25 cellular contexts compared by ENCODE assay signal in the genomic region with DNA sequence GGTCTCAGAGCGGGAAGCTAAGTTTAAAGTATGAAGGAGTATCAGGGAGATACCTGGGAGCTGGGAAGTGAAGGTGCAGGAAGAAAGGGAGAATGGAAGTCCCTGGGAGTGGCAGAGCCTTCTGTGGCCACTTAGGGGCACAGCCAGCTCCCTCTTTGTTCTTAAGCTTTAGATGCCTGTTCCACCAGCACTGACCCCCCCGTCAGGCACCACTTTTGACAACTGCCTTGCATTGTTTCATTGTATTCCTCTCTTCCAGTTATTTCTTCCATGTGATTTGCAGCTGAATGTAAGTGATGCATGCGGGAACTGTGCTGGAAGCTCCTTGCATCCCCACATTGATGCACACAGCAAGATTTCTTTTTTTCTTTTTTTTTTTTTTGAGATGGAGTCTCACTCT. TPM values are rescaled to one million over a fixed set of nuclear protein-coding genes. Genes with fewer than 3 reads are reported as not detected.
DNase-seq lines count a peak whose midpoint lies in the region; ATAC-seq and TF ChIP-seq lines count a peak whose summit lies in the region.
"Had no signal": no experiment of that assay in that cellular context is flagged by ENCODE, and none has a peak within 500 bp of the region (broad histone marks: within the 10 kb centered on the region; RNA-seq: fewer than 3 reads in every experiment).

No MANE protein-coding gene starts in this region.

- H3K27me3 Mint-ChIP-seq in central memory CD8-positive, alpha-beta T cell = peaks cover 53% of the 10 kb centered on the region
- peaks cover 35 to 63% of the 10 kb centered on the region in 2 donors for H3K27me3 Mint-ChIP-seq in T-cell
- H3K27me3 Mint-ChIP-seq in stimulated activated memory B cell treated with anti-CD40 and anti-IgM and Interleukin-4, amounts not matched to agents 10 μg/mL and 1 μg/mL and 100 μg/mL, for 72 hours = peaks cover 69% of the 10 kb centered on the region

- dilution Hi-C loops in mammary epithelial cell (cut with HindIII; ENCODE audit: low sequenced_read_pairs) = loop anchor here (5.0 kb wide), 2 partner anchors 50 to 90 kb away; no protein-coding TSS in a partner anchor

- no peak for TF ChIP-seq CTCF in mammary epithelial cell (conservative IDR thresholded peaks at IDR 0.05 in 1 of 2, IDR thresholded peaks at IDR 0.05 in 1 of 2; ENCODE audit: extremely low read depth in 1 of 2, insufficient read depth in 1 of 2, low read depth in 1 of 2, low read length in 2 of 2)
- TF ChIP-seq CTCF in tibial nerve (IDR thresholded peaks at IDR 0.05) = no peak

- H3K27ac ChIP-seq in mammary epithelial cell (ENCODE audit: insufficient read depth, low read depth, low read length) (no peak overlapping the region), tibial nerve (peak overlapping the region in 3 of 4 donors; percentile 10 to 66 (median 66))

- H3K4me3 Mint-ChIP-seq in central memory CD8-positive, alpha-beta T cell = peak overlapping the region; percentile 24
- H3K4me3 Mint-ChIP-seq in T-cell = peak overlapping the region in 1 of 3 donors; percentile 74
- H3K4me3 Mint-ChIP-seq in stimulated activated memory B cell treated with anti-CD40 and anti-IgM and Interleukin-4, amounts not matched to agents 10 μg/mL and 1 μg/mL and 100 μg/mL, for 72 hours = no peak overlapping the region
- H3K4me3 Mint-ChIP-seq: activated CD4-positive, alpha-beta T cell treated with anti-CD3 and anti-CD28 coated beads, Interleukin-2, amount 10 ng/mL, durations not matched to agents 7 days and 5 days; memory B cell; stimulated activated naive B cell treated with anti-CD40 and anti-IgM and Interleukin-4, amounts not matched to agents 10 μg/mL and 1 μg/mL and 100 μg/mL, for 72 hours; T-helper 2 cell treated with Interferon-gamma antibody and Interleukin-4, amounts not matched to agents 5 μg/mL and 100 μg/mL, for 36 hours had no signal

- H3K4me2 ChIP-seq in mammary epithelial cell (ENCODE audit: insufficient read depth, low read depth, low read length) = no peak overlapping the region

- no peak overlapping the region for H3K27ac Mint-ChIP-seq in central memory CD8-positive, alpha-beta T cell (ENCODE audit: low read depth)
- no peak overlapping the region for H3K27ac Mint-ChIP-seq in T-cell
- no peak overlapping the region for H3K27ac Mint-ChIP-seq in stimulated activated memory B cell treated with anti-CD40 and anti-IgM and Interleukin-4, amounts not matched to agents 10 μg/mL and 1 μg/mL and 100 μg/mL, for 72 hours
- H3K27ac Mint-ChIP-seq: activated CD4-positive, alpha-beta T cell treated with anti-CD3 and anti-CD28 coated beads, Interleukin-2, amount 10 ng/mL, durations not matched to agents 7 days and 5 days; endodermal cell; memory B cell; naive B cell; stimulated activated naive B cell treated with anti-CD40 and anti-IgM and Interleukin-4, amounts not matched to agents 10 μg/mL and 1 μg/mL and 100 μg/mL, for 72 hours; T-helper 2 cell treated with Interferon-gamma antibody and Interleukin-4, amounts not matched to agents 5 μg/mL and 100 μg/mL, for 36 hours had no signal

- BruUV-seq in mammary epithelial cell (replicated peaks; lab: Mats Ljungman, UMichigan) = no TSS peak

- in situ Hi-C loops in T47D (cut with HindIII; ENCODE audit: low pct_unique_long_range_greater_than_20kb, low sequenced_read_pairs) (no loop called here), mammary epithelial cell (cut with MboI; ENCODE audit: low sequenced_read_pairs in 2 of 2) (no loop called here)

- TF ChIP-seq POLR2A in tibial nerve (IDR thresholded peaks at IDR 0.05) = no peak

- H3K9me3 ChIP-seq in mammary epithelial cell (replicated peaks; ENCODE audit: insufficient read depth, low read length) = no peaks in the 10 kb centered on the region
- no peaks in the 10 kb centered on the region for H3K9me3 ChIP-seq in tibial nerve
- H3K9me3 ChIP-seq: gastroesophageal sphincter, Peyer's patch had no signal

- H3K4me3 ChIP-seq in mammary epithelial cell (replicated peaks in 1 of 3; ENCODE audit: insufficient read depth in 1 of 3, low read depth in 2 of 3, low read length in 3 of 3) (no peak overlapping the region), tibial nerve (no peak overlapping the region)
- H3K4me3 ChIP-seq: gastroesophageal sphincter had no signal

- no peaks in the 10 kb centered on the region for H3K36me3 Mint-ChIP-seq in central memory CD8-positive, alpha-beta T cell (ENCODE audit: insufficient read depth)
- H3K36me3 Mint-ChIP-seq in T-cell = no peaks in the 10 kb centered on the region
- no peaks in the 10 kb centered on the region for H3K36me3 Mint-ChIP-seq in stimulated activated memory B cell treated with anti-CD40 and anti-IgM and Interleukin-4, amounts not matched to agents 10 μg/mL and 1 μg/mL and 100 μg/mL, for 72 hours
- H3K36me3 Mint-ChIP-seq: memory B cell; naive B cell; stimulated activated naive B cell treated with anti-CD40 and anti-IgM and Interleukin-4, amounts not matched to agents 10 μg/mL and 1 μg/mL and 100 μg/mL, for 72 hours had no signal

- 100% methylated on average over 2 of the region's 3 CpGs for WGBS in mammary epithelial cell (ENCODE audit: low coverage, missing lambda C conversion rate)
- WGBS in tibial nerve, 2 donors = 67% methylated on average over 3 of the region's 3 CpGs

- no peak for TF ChIP-seq EP300 in tibial nerve (IDR thresholded peaks at IDR 0.05)

- peaks cover 14% of the 10 kb centered on the region for H3K4me1 ChIP-seq in mammary epithelial cell (ENCODE audit: insufficient read depth, low read length)
- H3K4me1 ChIP-seq in tibial nerve = peaks cover 0 to 42% (median 13%) of the 10 kb centered on the region in 4 donors

- H3K27me3 ChIP-seq in mammary epithelial cell (ENCODE audit: insufficient read depth, low read length) = peaks cover 33% of the 10 kb centered on the region
- peaks cover 0 to 54% of the 10 kb centered on the region in 2 donors for H3K27me3 ChIP-seq in tibial nerve

- H2AFZ ChIP-seq in mammary epithelial cell (ENCODE audit: low read depth, low read length) = no peak overlapping the region

- H3K36me3 ChIP-seq in mammary epithelial cell (ENCODE audit: insufficient read depth, low read length) (no peaks in the 10 kb centered on the region), tibial nerve (no peaks in the 10 kb centered on the region)
- H3K36me3 ChIP-seq: gastroesophageal sphincter, Peyer's patch had no signal

- no peak for ATAC-seq in central memory CD8-positive, alpha-beta T cell (replicated peaks; ENCODE audit: extremely low read depth, poor library complexity, severe bottlenecking)
- ATAC-seq in T-cell (replicated peaks in 1 of 4) = no peak
- no peak for ATAC-seq in stimulated activated memory B cell treated with anti-CD40 and anti-IgM and Interleukin-4, amounts not matched to agents 10 μg/mL and 1 μg/mL and 100 μg/mL, for 72 hours
- ATAC-seq: stimulated activated naive B cell treated with anti-CD40 and anti-IgM and Interleukin-4, amounts not matched to agents 10 μg/mL and 1 μg/mL and 100 μg/mL, for 72 hours had no signal

- CTCF ChIA-PET in mammary epithelial cell (lab: Charles Lee; ENCODE audit: low non-redundant PET) = no interaction called here
- CTCF ChIA-PET in T-cell (lab: Charles Lee) = interaction anchor here in 1 of 2 donors (0.7 kb wide), 1 partner anchor 1500 kb away, joined by 4 read pairs; no protein-coding TSS in a partner anchor

- H4K20me1 ChIP-seq in mammary epithelial cell (ENCODE audit: insufficient read depth, low read length) = no peaks in the 10 kb centered on the region

- H3K4me1 Mint-ChIP-seq in central memory CD8-positive, alpha-beta T cell = no peaks in the 10 kb centered on the region
- peaks cover 6 to 17% (median 11%) of the 10 kb centered on the region in 3 donors for H3K4me1 Mint-ChIP-seq in T-cell
- peaks cover 14% of the 10 kb centered on the region for H3K4me1 Mint-ChIP-seq in stimulated activated memory B cell treated with anti-CD40 and anti-IgM and Interleukin-4, amounts not matched to agents 10 μg/mL and 1 μg/mL and 100 μg/mL, for 72 hours

- intact Hi-C loops in mammary epithelial cell (cut with micrococcal nuclease) = loop anchor here (5.0 kb wide), 2 partner anchors 85 to 100 kb away; no protein-coding TSS in a partner anchor

- POLR2A ChIA-PET in T-cell (lab: Charles Lee) = no interaction called here

- no peak overlapping the region for H3K9ac ChIP-seq in mammary epithelial cell (ENCODE audit: insufficient read depth, low read length)

- H3K79me2 ChIP-seq in mammary epithelial cell (ENCODE audit: insufficient read depth, low read length) = no peaks in the 10 kb centered on the region

- DNase-seq in T47D (ENCODE audit: low read depth in 1 of 2, low spot score in 1 of 2) (peak; percentile 23 to 25), mammary epithelial cell (no peak), medulla oblongata (ENCODE audit: extremely low spot score) (peak; percentile 40), tibial nerve (ENCODE audit: low spot score in 2 of 2) (no peak), NCI-H446 treated with DMSO at 0.1 percent for 48 hours (lab: John Stamatoyannopoulos, UW) (no peak), T-cell (no peak)
- DNase-seq in central memory CD8-positive, alpha-beta T cell (ENCODE audit: low spot score in 2 of 2) = no peak
- DNase-seq: activated CD4-positive, alpha-beta T cell treated with anti-CD3 and anti-CD28 coated beads, Interleukin-2, amount 10 ng/mL, durations not matched to agents 7 days and 5 days; activated naive CD4-positive, alpha-beta T cell; activated T-cell treated with anti-CD3 and anti-CD28 coated beads, Interleukin-2, amount 50 U/mL, for 48 hours; AML-193; cortex of kidney; GDM1; kidney glomerular epithelial cell; naive B cell; NCI-H2081 treated with DMSO at 0.1 percent for 48 hours; stimulated activated CD4-positive, alpha-beta T cell treated with anti-CD3 and anti-CD28 coated beads, Interleukin-2, amount 100 ng/mL, for 48 hours; stimulated activated naive B cell treated with anti-CD40 and anti-IgM and Interleukin-4, amounts not matched to agents 10 μg/mL and 1 μg/mL and 100 μg/mL, for 72 hours had no signal

- no peaks in the 10 kb centered on the region for H3K9me3 Mint-ChIP-seq in central memory CD8-positive, alpha-beta T cell
- no peaks in the 10 kb centered on the region for H3K9me3 Mint-ChIP-seq in T-cell
- no peaks in the 10 kb centered on the region for H3K9me3 Mint-ChIP-seq in stimulated activated memory B cell treated with anti-CD40 and anti-IgM and Interleukin-4, amounts not matched to agents 10 μg/mL and 1 μg/mL and 100 μg/mL, for 72 hours
- H3K9me3 Mint-ChIP-seq: activated CD4-positive, alpha-beta T cell treated with anti-CD3 and anti-CD28 coated beads, Interleukin-2, amount 10 ng/mL, durations not matched to agents 7 days and 5 days; endodermal cell; memory B cell; stimulated activated naive B cell treated with anti-CD40 and anti-IgM and Interleukin-4, amounts not matched to agents 10 μg/mL and 1 μg/mL and 100 μg/mL, for 72 hours; T-helper 2 cell treated with Interferon-gamma antibody and Interleukin-4, amounts not matched to agents 5 μg/mL and 100 μg/mL, for 36 hours had no signal

RNA-seq across cellular contexts. Expression of a gene that starts 2.6 kb away (rescaled TPM):
- under 1 TPM; 0.09 to 0.67 TPM for total RNA-seq in mammary epithelial cell
- 0.07 TPM for polyA plus RNA-seq in mammary epithelial cell
- polyA minus RNA-seq in mammary epithelial cell = not detected
- total RNA-seq in tibial nerve = 10 to 100 TPM in 2 of 4 donors, 1 to 10 TPM in 2; 8.3 to 11.7 (median 10.7) TPM
- total RNA-seq in T-cell = under 1 TPM in 2 of 5 donors, not detected in 3; 0.13 to 0.46 TPM
- total RNA-seq: activated CD4-positive, alpha-beta T cell treated with anti-CD3 and anti-CD28 coated beads, Interleukin-2, amount 10 ng/mL, durations not matched to agents 7 days and 5 days; MCF 10A had no signal

Comparison
In these comparisons a context has a peak if more than half of its experiments do, and no peak if none do; other contexts are left out.
1. DNase-seq: peak in T47D (2 of 2) and medulla oblongata (single experiment); none in mammary epithelial cell (single experiment), central memory CD8-positive, alpha-beta T cell (0 of 2), tibial nerve (0 of 2), NCI-H446 treated with DMSO at 0.1 percent for 48 hours (single experiment) and T-cell (0 of 34).
2. RNA of a gene that starts 2.6 kb away (total RNA-seq): 8.3 to 11.7 TPM in tibial nerve; 0.09 to 0.67 TPM in mammary epithelial cell and 0.13 to 0.46 TPM in T-cell; every median in the first group is over 4 times any median in the second.